ENCODE assay signal across 1 cellular context in the genomic region with DNA sequence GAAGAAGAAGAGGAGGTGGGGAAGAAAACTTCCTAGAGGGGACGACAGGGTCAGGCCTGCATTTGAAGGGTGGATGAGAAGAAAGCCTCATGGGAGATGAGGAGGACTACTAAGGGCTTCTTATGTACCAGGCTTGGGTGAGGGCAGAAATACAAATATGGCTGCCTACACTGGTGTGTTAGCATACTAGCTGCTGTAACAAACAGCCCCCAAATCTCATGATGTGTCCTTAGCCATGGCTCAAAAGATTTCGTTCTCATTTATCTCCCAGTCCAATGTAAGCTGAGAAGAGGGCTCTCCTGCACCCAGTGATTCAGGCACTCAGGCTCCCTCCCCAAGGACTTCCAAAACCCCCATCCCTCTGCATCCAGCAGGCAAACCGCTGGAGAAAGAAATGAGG.
TF ChIP-seq lines count a peak whose summit lies in the region.

No MANE protein-coding gene starts in this region.

TF ChIP-seq in SK-N-SH treated with all-trans-retinoic acid at 6 μM for 48 hours, 23 proteins besides CTCF, POLR2A, EP300 and RAD21:
- TF ChIP-seq, protein P1, sequence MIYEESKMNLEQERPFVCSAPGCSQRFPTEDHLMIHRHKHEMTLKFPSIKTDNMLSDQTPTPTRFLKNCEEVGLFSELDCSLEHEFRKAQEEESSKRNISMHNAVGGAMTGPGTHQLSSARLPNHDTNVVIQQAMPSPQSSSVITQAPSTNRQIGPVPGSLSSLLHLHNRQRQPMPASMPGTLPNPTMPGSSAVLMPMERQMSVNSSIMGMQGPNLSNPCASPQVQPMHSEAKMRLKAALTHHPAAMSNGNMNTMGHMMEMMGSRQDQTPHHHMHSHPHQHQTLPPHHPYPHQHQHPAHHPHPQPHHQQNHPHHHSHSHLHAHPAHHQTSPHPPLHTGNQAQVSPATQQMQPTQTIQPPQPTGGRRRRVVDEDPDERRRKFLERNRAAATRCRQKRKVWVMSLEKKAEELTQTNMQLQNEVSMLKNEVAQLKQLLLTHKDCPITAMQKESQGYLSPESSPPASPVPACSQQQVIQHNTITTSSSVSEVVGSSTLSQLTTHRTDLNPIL (CRISPR knock-in tag; IDR thresholded peaks at IDR 0.05; ENCODE audit: low read depth) = no peak
- TF ChIP-seq SNAI2 (CRISPR knock-in tag; IDR thresholded peaks at IDR 0.05) (no peak), RARB (CRISPR knock-in tag; IDR thresholded peaks at IDR 0.05) (no peak), ZNF70 (CRISPR knock-in tag; IDR thresholded peaks at IDR 0.05) (no peak), POU6F1 (CRISPR knock-in tag; IDR thresholded peaks at IDR 0.05; ENCODE audit: borderline replicate concordance, low read depth) (no peak), TCF4 (CRISPR knock-in tag; IDR thresholded peaks at IDR 0.05; ENCODE audit: borderline replicate concordance) (no peak), ZFP30 (CRISPR knock-in tag; IDR thresholded peaks at IDR 0.05) (no peak), PATZ1 (CRISPR knock-in tag; IDR thresholded peaks at IDR 0.05; ENCODE audit: borderline replicate concordance) (no peak), CSDC2 (CRISPR knock-in tag; IDR thresholded peaks at IDR 0.05) (no peak), TOX (CRISPR knock-in tag; IDR thresholded peaks at IDR 0.05; ENCODE audit: borderline replicate concordance) (no peak), ARNTL (CRISPR knock-in tag; IDR thresholded peaks at IDR 0.05; ENCODE audit: borderline replicate concordance, low read depth) (no peak), ZNF565 (CRISPR knock-in tag; conservative IDR thresholded peaks at IDR 0.05; ENCODE audit: low read depth) (no peak)
